11 cellular contexts compared by ENCODE assay signal in the genomic region with DNA sequence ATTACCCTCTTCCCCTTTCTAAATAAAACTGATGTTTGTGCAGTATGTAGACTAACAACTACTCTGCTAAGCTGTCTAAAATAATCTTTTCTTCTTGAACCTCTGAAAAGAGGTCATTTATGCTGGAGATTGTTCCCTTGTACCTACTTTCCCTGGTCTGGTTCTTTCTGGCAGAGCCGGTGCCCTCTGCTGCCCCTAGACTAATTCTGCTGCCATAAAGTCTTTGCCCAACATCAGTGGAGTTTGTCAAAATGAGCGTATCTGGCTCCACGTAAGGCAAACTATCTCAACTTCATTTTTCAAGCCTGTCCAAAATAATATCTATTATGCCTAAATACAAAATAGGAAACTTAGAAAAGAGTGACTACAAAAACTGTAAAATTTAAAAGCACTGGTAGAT. TPM values are rescaled to one million over a fixed set of nuclear protein-coding genes. Genes with fewer than 3 reads are reported as not detected.
A peak's percentile ranks its signal among the peaks of the same experiment; 100 is the strongest.
DNase-seq lines count a peak whose midpoint lies in the region; ATAC-seq, FAIRE-seq and TF ChIP-seq lines count a peak whose summit lies in the region.
"Had no signal": no experiment of that assay in that cellular context is flagged by ENCODE, and none has a peak within 500 bp of the region (broad histone marks: within the 10 kb centered on the region; RNA-seq: fewer than 3 reads in every experiment).

No MANE protein-coding gene starts in this region.

- FAIRE-seq in HTR-8/SVneo (lab: Jason Lieb, UNC), result no peak

- peak overlapping the region; percentile 44; the same call in 1 of the 2 replicates for H2AFZ ChIP-seq in SK-N-SH (ENCODE audit: low read depth)
- H2AFZ ChIP-seq in fibroblast of lung (ENCODE audit: low read length), result no peak overlapping the region

- H3F3A ChIP-seq in SK-N-SH (replicated peaks; ENCODE audit: insufficient read depth), result peaks cover 22% of the 10 kb centered on the region

- TF ChIP-seq CTCF in SK-N-SH (IDR thresholded peaks at IDR 0.05) (peak; percentile 46), fibroblast of lung (conservative IDR thresholded peaks at IDR 0.05 in 1 of 2, IDR thresholded peaks at IDR 0.05 in 1 of 2; ENCODE audit: low read depth in 1 of 2, low read length in 2 of 2) (peak in 1 of 2 donors; percentile 19), sigmoid colon (IDR thresholded peaks at IDR 0.05) (no peak)

- H3K4me2 ChIP-seq in SK-N-SH (peak overlapping the region; percentile 64), fibroblast of lung (ENCODE audit: extremely low read depth, insufficient read depth, low read length) (peak overlapping the region; percentile 69)

- H3K36me3 ChIP-seq in SK-N-SH (replicated peaks in 1 of 2; ENCODE audit: control insufficient read depth in 1 of 2, insufficient read depth in 2 of 2, low read length in 1 of 2) (peaks cover 11 to 13% of the 10 kb centered on the region in 2 experiments), fibroblast of lung (ENCODE audit: control insufficient read depth, insufficient read depth, low read length) (no peaks in the 10 kb centered on the region), sigmoid colon (peaks cover 0 to 41% (median 3%) of the 10 kb centered on the region in 4 donors)

- no peaks in the 10 kb centered on the region for H3K9me3 ChIP-seq in SK-N-SH
- no peaks in the 10 kb centered on the region for H3K9me3 ChIP-seq in fibroblast of lung (ENCODE audit: control insufficient read depth, insufficient read depth, low read depth, low read length)
- H3K9me3 ChIP-seq in sigmoid colon, result no peaks in the 10 kb centered on the region
- H3K9me3 ChIP-seq: mucosa of descending colon had no signal

- H3K79me2 ChIP-seq in SK-N-SH (ENCODE audit: insufficient read depth), result no peaks in the 10 kb centered on the region
- H3K79me2 ChIP-seq in fibroblast of lung (ENCODE audit: control insufficient read depth, insufficient read depth, low read length), result no peaks in the 10 kb centered on the region

- H3K9me2 ChIP-seq in SK-N-SH, result no peaks in the 10 kb centered on the region

- no peak for TF ChIP-seq EP300 in SK-N-SH (IDR thresholded peaks at IDR 0.05; ENCODE audit: borderline replicate concordance in 1 of 2, low read depth in 1 of 2, low read length in 1 of 2)
- no peak for TF ChIP-seq EP300 in sigmoid colon (IDR thresholded peaks at IDR 0.05)

- H3K27me3 ChIP-seq in SK-N-SH (ENCODE audit: insufficient read depth) (no peaks in the 10 kb centered on the region), fibroblast of lung (ENCODE audit: control insufficient read depth, insufficient read depth, low read length) (no peaks in the 10 kb centered on the region), sigmoid colon (no peaks in the 10 kb centered on the region)

- in situ Hi-C loops in G401 (cut with HindIII; ENCODE audit: low sequenced_read_pairs), result no loop called here

- CTCF ChIA-PET in SK-N-SH (lab: Yijun Ruan, JAX), result interaction anchor here (1.0 kb wide), 2 partner anchors 11 to 12 kb away, joined by 4 read pairs; no protein-coding TSS in a partner anchor

- ATAC-seq in HG03095 (IDR thresholded peaks at IDR 0.05; ENCODE audit: unreplicated experiment) (no peak), GM19395 (IDR thresholded peaks at IDR 0.05; ENCODE audit: unreplicated experiment) (no peak)

- intact Hi-C loops in sigmoid colon (cut with DNase I), result no loop called here

- H3K4me1 ChIP-seq in SK-N-SH (ENCODE audit: control insufficient read depth in 1 of 2, insufficient read depth in 2 of 2, low read depth in 1 of 2, low read length in 1 of 2) (peaks cover 5 to 19% of the 10 kb centered on the region in 2 experiments), fibroblast of lung (ENCODE audit: control insufficient read depth, extremely low read depth, insufficient read depth, low read length) (peaks cover 14% of the 10 kb centered on the region), sigmoid colon (peaks cover 0 to 28% (median 20%) of the 10 kb centered on the region in 4 donors)

- no peak overlapping the region for H3K4me3 ChIP-seq in SK-N-SH (ENCODE audit: low read depth in 2 of 2, low read length in 1 of 2)
- H3K4me3 ChIP-seq in fibroblast of lung (replicated peaks in 1 of 4; ENCODE audit: control extremely low read depth in 1 of 4, insufficient read depth in 1 of 4, low read depth in 3 of 4, low read length in 4 of 4), result peak overlapping the region in 1 of 4 experiments; percentile 26
- no peak overlapping the region for H3K4me3 ChIP-seq in sigmoid colon
- H3K4me3 ChIP-seq: mucosa of descending colon had no signal

- WGBS in SK-N-SH (ENCODE audit: low lambda C conversion rate), result 38% methylated on average over 3 of the region's 3 CpGs
- 87 to 98% methylated on average over 3 of the region's 3 CpGs for WGBS in sigmoid colon, 2 donors

- no peak for TF ChIP-seq POLR2A in sigmoid colon (IDR thresholded peaks at IDR 0.05)

- H4K20me1 ChIP-seq in SK-N-SH (ENCODE audit: insufficient read depth) (no peaks in the 10 kb centered on the region), fibroblast of lung (ENCODE audit: control insufficient read depth, extremely low read depth, insufficient read depth, low read length) (no peaks in the 10 kb centered on the region)

- POLR2A ChIA-PET in SK-N-SH (lab: Yijun Ruan, JAX), result no interaction called here

- H3K9ac ChIP-seq in SK-N-SH (peak overlapping the region; percentile 48; the same call in 1 of the 2 replicates), fibroblast of lung (ENCODE audit: insufficient read depth, low read length) (no peak overlapping the region)

- peak overlapping the region; percentile 47 to 85; a peak in 3 of 4 replicates for H3K27ac ChIP-seq in SK-N-SH (ENCODE audit: low read depth in 2 of 2, low read length in 1 of 2)
- H3K27ac ChIP-seq in fibroblast of lung (ENCODE audit: insufficient read depth, low read length), result peak overlapping the region; percentile 83
- peak overlapping the region; percentile 3 to 58 (median 34) for H3K27ac ChIP-seq in sigmoid colon

- peak; percentile 17; the same call in 1 of the 2 replicates for TF ChIP-seq RAD21 in SK-N-SH (IDR thresholded peaks at IDR 0.05; ENCODE audit: low read length)

- DNase-seq in G401 (ENCODE audit: low spot score) (peak; percentile 45), SK-N-SH (no peak), fibroblast of lung (ENCODE audit: low read depth in 2 of 2) (no peak), sigmoid colon (peak; percentile 27), HTR-8/SVneo (ENCODE audit: insufficient read length, low spot score) (no peak)
- no peak for DNase-seq in activated effector memory CD4-positive, alpha-beta T cell treated with Interleukin-2 at 50 U/mL for 16 hours
- DNase-seq: activated T-cell treated with anti-CD3 and anti-CD28 coated beads, Interleukin-2, amount 50 U/mL, for 48 hours; mucosa of descending colon; NCI-H1930 had no signal

TF ChIP-seq in SK-N-SH, 30 proteins besides CTCF, POLR2A, EP300 and RAD21 (continues in another document):
- TF ChIP-seq NRF1 (IDR thresholded peaks at IDR 0.05; ENCODE audit: low read depth, low read length), result no peak
- TF ChIP-seq IRF3 (IDR thresholded peaks at IDR 0.05; ENCODE audit: low read depth, low read length), result no peak
- TF ChIP-seq TAF1 (IDR thresholded peaks at IDR 0.05; ENCODE audit: borderline replicate concordance, low read depth, low read length), result no peak
- TF ChIP-seq, protein P1, sequence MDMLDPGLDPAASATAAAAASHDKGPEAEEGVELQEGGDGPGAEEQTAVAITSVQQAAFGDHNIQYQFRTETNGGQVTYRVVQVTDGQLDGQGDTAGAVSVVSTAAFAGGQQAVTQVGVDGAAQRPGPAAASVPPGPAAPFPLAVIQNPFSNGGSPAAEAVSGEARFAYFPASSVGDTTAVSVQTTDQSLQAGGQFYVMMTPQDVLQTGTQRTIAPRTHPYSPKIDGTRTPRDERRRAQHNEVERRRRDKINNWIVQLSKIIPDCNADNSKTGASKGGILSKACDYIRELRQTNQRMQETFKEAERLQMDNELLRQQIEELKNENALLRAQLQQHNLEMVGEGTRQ (IDR thresholded peaks at IDR 0.05; ENCODE audit: borderline replicate concordance, low read depth, low read length), result no peak
- TF ChIP-seq SIN3A (IDR thresholded peaks at IDR 0.05; ENCODE audit: borderline replicate concordance, low read depth, low read length), result no peak
- TF ChIP-seq USF1 (IDR thresholded peaks at IDR 0.05; ENCODE audit: borderline replicate concordance, low read depth), result no peak
- no peak for TF ChIP-seq NFIC (IDR thresholded peaks at IDR 0.05; ENCODE audit: borderline replicate concordance)

RNA-seq across cellular contexts. Expression of gene ANGPTL7, which starts 30.9 kb away (rescaled TPM):
- total RNA-seq in G401 (2014; rRNA removed; shearing (Covaris generic)), result not detected in 2 replicates
- polyA plus RNA-seq in SK-N-SH (2012; rRNA removed) (0.08 and 0.16 TPM in 2 replicates), fibroblast of lung (0.34 and 0.38 TPM in 2 replicates), sigmoid colon (1 to 10 TPM in 1 of 3 donors, under 1 TPM in 1, not detected in 1; 0.51 to 1.2 TPM)
- polyA plus RNA-seq in SK-N-SH (2012; cell fraction: cytosol; rRNA removed), result 0.06 and 0.17 TPM in 2 replicates
- 0.02 and 0.08 TPM in 2 replicates for polyA plus RNA-seq in SK-N-SH (2012; cell fraction: nucleus; rRNA removed)
- total RNA-seq in fibroblast of lung (1.5 and 10.3 TPM in 2 replicates), sigmoid colon (1 to 10 TPM; 1.4 to 6.4 (median 3.2) TPM)
- polyA plus RNA-seq in fibroblast of lung (2012), result 0.33 and 0.35 TPM in 2 replicates
- polyA minus RNA-seq in fibroblast of lung (ENCODE audit: low replicate concordance), result not detected in 2 replicates

RNA-seq across cellular contexts. Expression of gene EXOSC10, which starts 58.6 kb away (rescaled TPM):
- 42.5 and 61.7 TPM in 2 replicates for total RNA-seq in G401 (2014; rRNA removed; shearing (Covaris generic))
- polyA plus RNA-seq in SK-N-SH (2012; rRNA removed) (62.5 and 79.8 TPM in 2 replicates), fibroblast of lung (56.3 and 76.1 TPM in 2 replicates), sigmoid colon (10 to 100 TPM; 18.6 to 39.0 (median 19.9) TPM)
- polyA plus RNA-seq in SK-N-SH (2012; cell fraction: cytosol; rRNA removed), result 38.4 and 42.5 TPM in 2 replicates
- polyA plus RNA-seq in SK-N-SH (2012; cell fraction: nucleus; rRNA removed), result 151 and 225 TPM in 2 replicates
- total RNA-seq in fibroblast of lung (26.2 and 36.2 TPM in 2 replicates), sigmoid colon (10 to 100 TPM; 33.5 to 53.7 (median 40.1) TPM)
- 30.8 and 41.7 TPM in 2 replicates for polyA plus RNA-seq in fibroblast of lung (2012)
- polyA minus RNA-seq in fibroblast of lung (ENCODE audit: low replicate concordance), result 27.5 and 29.1 TPM in 2 replicates

Comparison
In these comparisons a context has a peak if more than half of its experiments do, and no peak if none do; other contexts are left out.
1. DNase-seq: peak in G401 (single experiment) and sigmoid colon (single experiment); none in SK-N-SH (single experiment), fibroblast of lung (0 of 2), HTR-8/SVneo (single experiment) and activated effector memory CD4-positive, alpha-beta T cell treated with Interleukin-2 at 50 U/mL for 16 hours (single experiment).
2. Peak in every context shown above with its lines, with median percentiles within 50 percentile points of each other: H3K27ac ChIP-seq.